23 cellular contexts compared by ENCODE assay signal in genomic region chr12:110157539-110157938, GRCh38.
"Had no signal": no experiment of that assay in that cellular context is flagged by ENCODE, and none has a peak within 500 bp of the region (broad histone marks: within the 10 kb centered on the region; RNA-seq: fewer than 3 reads in every experiment).

No MANE protein-coding gene starts in this region.

- H3K9me3 ChIP-seq: colonic mucosa had no signal

- ATAC-seq: effector memory CD8-positive, alpha-beta T cell; foreskin keratinocyte; gastroesophageal sphincter; heart left ventricle; left cardiac atrium; left lung; left ventricle myocardium superior; lower lobe of right lung; naive thymus-derived CD4-positive, alpha-beta T cell had no signal

- H3K27me3 ChIP-seq: colonic mucosa, esophagus muscularis mucosa, foreskin keratinocyte, gastroesophageal sphincter, heart left ventricle, hepatocyte, left lung had no signal

- H3K27ac ChIP-seq: colonic mucosa, esophagus muscularis mucosa, foreskin keratinocyte, gastroesophageal sphincter, heart left ventricle, hepatocyte, left lung, lower lobe of right lung had no signal

- H2AFZ ChIP-seq: hepatocyte had no signal

- H3K4me2 ChIP-seq: hepatocyte had no signal

- H3K4me3 ChIP-seq: colonic mucosa, esophagus muscularis mucosa, gastroesophageal sphincter, heart left ventricle, hepatocyte, left lung, lower lobe of right lung had no signal

- H3K36me3 ChIP-seq: colonic mucosa had no signal

- DNase-seq: colonic mucosa; cortex of kidney; effector CD8-positive, alpha-beta T cell; effector memory CD8-positive, alpha-beta T cell; endodermal cell; foreskin keratinocyte; heart left ventricle; hypothalamus; immature natural killer cell; islet precursor cell; left cardiac atrium; left lung; left ventricle myocardium superior; lower lobe of right lung; mesenchymal stem cell; midbrain; naive thymus-derived CD4-positive, alpha-beta T cell had no signal

- H3K4me1 ChIP-seq: colonic mucosa, gastroesophageal sphincter, left lung, lower lobe of right lung had no signal

- FAIRE-seq: endometrium, endothelial cell of umbilical vein, frontal cortex had no signal

- H3K79me2 ChIP-seq: hepatocyte had no signal
